ENCODE assay signal across 8 cellular contexts in genomic region chr7:66493235-66494181, GRCh38.
DNase-seq lines count a peak whose midpoint lies in the region; ATAC-seq, FAIRE-seq and TF ChIP-seq lines count a peak whose summit lies in the region.

No MANE protein-coding gene starts in this region.

- peak overlapping the region; percentile 93 to 97 for H3K27ac Mint-ChIP-seq in T-cell

- DNase-seq in GM12891 (ENCODE audit: insufficient read length, low spot score) (peak; percentile 93), NCI-H1436 treated with DMSO at 0.1 percent for 48 hours (lab: John Stamatoyannopoulos, UW) (peak; percentile 84), T-cell (peak; percentile 88 to 97 (median 95)), amniotic stem cell (lab: John Stamatoyannopoulos, UW) (peak; percentile 95), left ventricle myocardium inferior (peak; percentile 97), prostate gland (ENCODE audit: low spot score) (peak; percentile 98), urothelium cell line (ENCODE audit: low spot score) (peak; percentile 97)

- peaks cover 2% of the 10 kb centered on the region for H3K36me3 Mint-ChIP-seq in T-cell

- peaks cover 7% of the 10 kb centered on the region for H3K36me3 ChIP-seq in left ventricle myocardium inferior
- no peaks in the 10 kb centered on the region for H3K36me3 ChIP-seq in prostate gland

- intact Hi-C loops in left ventricle myocardium inferior (cut with micrococcal nuclease) (no loop called here), prostate gland (cut with DNase I) (loop anchor here (5.0 to 10.0 kb wide), 2 partner anchors 286 to 349 kb away; partner anchors contain the start of gene TPST1)

- ATAC-seq in HG02840 (IDR thresholded peaks at IDR 0.05; ENCODE audit: low FRiP score, unreplicated experiment) (peak; percentile 96), T-cell (replicated peaks in 1 of 4) (peak; percentile 93 to 95 (median 94))

- POLR2A ChIA-PET in T-cell (lab: Charles Lee), result interaction anchor here (0.5 to 1.0 kb wide), 11 partner anchors 12 to 808 kb away, joined by 3 to 7 read pairs (median 3); partner anchors contain the start of gene KCTD7 (in 1 of the 2)

- H3K4me1 Mint-ChIP-seq in T-cell, result peaks cover 18 to 25% (median 19%) of the 10 kb centered on the region in 3 donors

- H3K9me3 Mint-ChIP-seq in T-cell, result no peaks in the 10 kb centered on the region

- H3K4me3 ChIP-seq in left ventricle myocardium inferior (peak overlapping the region; percentile 84), prostate gland (peak overlapping the region; percentile 57 to 71)

- TF ChIP-seq CTCF in left ventricle myocardium inferior (IDR thresholded peaks at IDR 0.05; ENCODE audit: borderline replicate concordance), result peak; percentile 52
- TF ChIP-seq CTCF in prostate gland (IDR thresholded peaks at IDR 0.05), result peak in 2 of 4 experiments; percentile 50 to 53

- no peaks in the 10 kb centered on the region for H3K27me3 Mint-ChIP-seq in T-cell

- H3K27me3 ChIP-seq in left ventricle myocardium inferior (ENCODE audit: low read depth) (no peaks in the 10 kb centered on the region), prostate gland (replicated peaks; ENCODE audit: insufficient read depth) (no peaks in the 10 kb centered on the region)

- TF ChIP-seq POLR2A in GM12891 (IDR thresholded peaks at IDR 0.05; ENCODE audit: low read depth, low read length), result peak; percentile 76
- TF ChIP-seq POLR2A in prostate gland (IDR thresholded peaks at IDR 0.05), result peak; percentile 94

- no peaks in the 10 kb centered on the region for H3K9me3 ChIP-seq in left ventricle myocardium inferior (replicated peaks)
- H3K9me3 ChIP-seq in prostate gland, result no peaks in the 10 kb centered on the region

- CTCF ChIA-PET in T-cell (lab: Charles Lee), result interaction anchor here (0.6 to 1.8 kb wide), 10 partner anchors 10 to 640 kb away, joined by 3 to 7 read pairs (median 4); no protein-coding TSS in a partner anchor

- 1% methylated on average over 66 of the region's 68 CpGs for WGBS in prostate gland

- H3K4me3 Mint-ChIP-seq in T-cell, result peak overlapping the region; percentile 90

- peak overlapping the region; percentile 96 for H3K27ac ChIP-seq in left ventricle myocardium inferior (replicated peaks)
- peak overlapping the region; percentile 94 to 95 for H3K27ac ChIP-seq in prostate gland

- peaks cover 20% of the 10 kb centered on the region for H3K4me1 ChIP-seq in left ventricle myocardium inferior
- H3K4me1 ChIP-seq in prostate gland (replicated peaks), result no peaks in the 10 kb centered on the region

- FAIRE-seq in GM12891 (lab: Jason Lieb, UNC) (peak; percentile 92), urothelium cell line (lab: Jason Lieb, UNC) (no peak)

TF ChIP-seq in GM12891, 5 proteins besides CTCF, POLR2A, EP300 and RAD21:
- TF ChIP-seq POU2F2 (IDR thresholded peaks at IDR 0.05; ENCODE audit: low read depth, low read length), result no peak
- TF ChIP-seq TAF1 (IDR thresholded peaks at IDR 0.05; ENCODE audit: low read depth, low read length), result peak; percentile 76
- peak; percentile 83 for TF ChIP-seq POLR2AphosphoS5 (IDR thresholded peaks at IDR 0.05; ENCODE audit: low read depth, low read length)

Comparison
In these comparisons a context has a peak if more than half of its experiments do, and no peak if none do; other contexts are left out.
1. Peak in every context shown above with its lines: DNase-seq, ATAC-seq, H3K4me3 ChIP-seq and H3K27ac ChIP-seq.